ENCODE assay signal across 18 cellular contexts in the genomic region with DNA sequence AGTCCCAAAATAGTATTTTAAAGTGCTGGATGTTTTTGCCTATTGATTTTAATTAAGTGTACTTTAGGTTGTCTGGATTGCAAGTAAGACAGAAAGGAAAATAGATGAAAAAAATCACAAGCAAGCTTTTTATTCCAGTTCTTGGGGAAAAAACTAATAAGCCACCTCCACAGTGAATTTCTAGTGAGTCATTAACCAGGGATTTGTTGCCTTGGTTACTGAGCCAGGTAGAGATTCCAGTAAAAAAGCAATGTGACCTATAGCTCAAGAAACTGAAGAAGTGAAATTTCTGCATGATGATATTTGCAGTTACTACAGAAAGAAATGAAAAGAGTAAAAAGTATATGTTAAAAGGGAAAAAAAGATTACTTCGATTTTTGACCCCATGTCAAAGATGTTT.
DNase-seq lines count a peak whose midpoint lies in the region; ATAC-seq and TF ChIP-seq lines count a peak whose summit lies in the region.
"Had no signal": no experiment of that assay in that cellular context is flagged by ENCODE, and none has a peak within 500 bp of the region (broad histone marks: within the 10 kb centered on the region; RNA-seq: fewer than 3 reads in every experiment).

No MANE protein-coding gene starts in this region.

- no peaks in the 10 kb centered on the region for H3K9me3 Mint-ChIP-seq in mesothelial cell of epicardium
- H3K9me3 Mint-ChIP-seq in stimulated activated effector memory CD8-positive, alpha-beta T cell treated with anti-CD3 and anti-CD28 coated beads, Interleukin-12 subunit alpha, Interleukin-12 subunit beta, amount 100 ng/mL, for 72 hours = no peaks in the 10 kb centered on the region
- H3K9me3 Mint-ChIP-seq: dendritic cell treated with granulocyte-macrophage colony-stimulating factor and Interleukin-4, amounts not matched to agents 40 ng/mL and 50 ng/mL, for 4 days; naive B cell had no signal

- no peaks in the 10 kb centered on the region for H3K79me2 ChIP-seq in PC-3 (ENCODE audit: low read length)

- no peaks in the 10 kb centered on the region for H3K27me3 ChIP-seq in PC-3 (ENCODE audit: low read length)
- H3K27me3 ChIP-seq in endocrine pancreas (ENCODE audit: control insufficient read depth, insufficient read depth, low read length) = no peaks in the 10 kb centered on the region
- H3K27me3 ChIP-seq: esophagus squamous epithelium had no signal

- no peaks in the 10 kb centered on the region for H3K27me3 Mint-ChIP-seq in mesothelial cell of epicardium (ENCODE audit: low read depth)

- H3K4me3 Mint-ChIP-seq in mesothelial cell of epicardium = no peak overlapping the region
- H3K4me3 Mint-ChIP-seq in stimulated activated effector memory CD8-positive, alpha-beta T cell treated with anti-CD3 and anti-CD28 coated beads, Interleukin-12 subunit alpha, Interleukin-12 subunit beta, amount 100 ng/mL, for 72 hours = no peak overlapping the region
- H3K4me3 Mint-ChIP-seq: dendritic cell treated with granulocyte-macrophage colony-stimulating factor and Interleukin-4, amounts not matched to agents 40 ng/mL and 50 ng/mL, for 4 days had no signal

- peak overlapping the region; percentile 38; the same call in 1 of the 2 replicates for H3K4me3 ChIP-seq in PC-3 (ENCODE audit: low read length)
- peak overlapping the region; percentile 17 for H3K4me3 ChIP-seq in endocrine pancreas (ENCODE audit: control insufficient read depth, insufficient read depth, low read length)
- H3K4me3 ChIP-seq: esophagus squamous epithelium, left ventricle myocardium inferior, prostate gland had no signal

- ATAC-seq in PC-3 (peak; percentile 68), GM19351 (IDR thresholded peaks at IDR 0.05; ENCODE audit: unreplicated experiment) (no peak)
- ATAC-seq in stimulated activated effector memory CD8-positive, alpha-beta T cell treated with anti-CD3 and anti-CD28 coated beads, Interleukin-12 subunit alpha, Interleukin-12 subunit beta, amount 100 ng/mL, for 72 hours = no peak

- peaks cover 11% of the 10 kb centered on the region for H3F3A ChIP-seq in PC-3 (ENCODE audit: low read length, unreplicated experiment)

- no peaks in the 10 kb centered on the region for H3K36me3 Mint-ChIP-seq in mesothelial cell of epicardium
- H3K36me3 Mint-ChIP-seq in stimulated activated effector memory CD8-positive, alpha-beta T cell treated with anti-CD3 and anti-CD28 coated beads, Interleukin-12 subunit alpha, Interleukin-12 subunit beta, amount 100 ng/mL, for 72 hours = no peaks in the 10 kb centered on the region
- H3K36me3 Mint-ChIP-seq: naive B cell had no signal

- H3K4me1 ChIP-seq in PC-3 (ENCODE audit: insufficient read depth, low read length) (peaks cover 40% of the 10 kb centered on the region), endocrine pancreas (ENCODE audit: control insufficient read depth, insufficient read depth, low read length) (peaks cover 9% of the 10 kb centered on the region)
- H3K4me1 ChIP-seq: left ventricle myocardium inferior, prostate gland had no signal

- H3K4me1 Mint-ChIP-seq in mesothelial cell of epicardium = peaks cover 20% of the 10 kb centered on the region
- H3K4me1 Mint-ChIP-seq in stimulated activated effector memory CD8-positive, alpha-beta T cell treated with anti-CD3 and anti-CD28 coated beads, Interleukin-12 subunit alpha, Interleukin-12 subunit beta, amount 100 ng/mL, for 72 hours = no peaks in the 10 kb centered on the region
- H3K4me1 Mint-ChIP-seq: naive B cell had no signal

- H2AFZ ChIP-seq in PC-3 (ENCODE audit: low read length) = no peak overlapping the region

- peak overlapping the region; percentile 64 for H3K27ac Mint-ChIP-seq in mesothelial cell of epicardium
- H3K27ac Mint-ChIP-seq in stimulated activated effector memory CD8-positive, alpha-beta T cell treated with anti-CD3 and anti-CD28 coated beads, Interleukin-12 subunit alpha, Interleukin-12 subunit beta, amount 100 ng/mL, for 72 hours = no peak overlapping the region
- H3K27ac Mint-ChIP-seq: dendritic cell treated with granulocyte-macrophage colony-stimulating factor and Interleukin-4, amounts not matched to agents 40 ng/mL and 50 ng/mL, for 4 days; naive B cell had no signal

- peak overlapping the region; percentile 78 for H3K4me2 ChIP-seq in PC-3 (ENCODE audit: low read length)

- intact Hi-C loops in PC-3 (cut with micrococcal nuclease) = loop anchor here (1.0 to 5.0 kb wide), 3 partner anchors 105 to 132 kb away; no protein-coding TSS in a partner anchor

- H3K9me3 ChIP-seq in PC-3 (ENCODE audit: low read length) (no peaks in the 10 kb centered on the region), endocrine pancreas (ENCODE audit: control insufficient read depth, low read length) (no peaks in the 10 kb centered on the region)
- H3K9me3 ChIP-seq: esophagus squamous epithelium, left ventricle myocardium inferior, prostate gland had no signal

- POLR2A ChIA-PET in PC-3 (lab: Charles Lee; ENCODE audit: unreplicated experiment) = interaction anchor here (0.6 kb wide), 2 partner anchors 85 to 164 kb away, joined by 3 to 5 read pairs; no protein-coding TSS in a partner anchor

- H3K9ac ChIP-seq in PC-3 (ENCODE audit: low read length) = peak overlapping the region; percentile 48
- H3K9ac ChIP-seq in endocrine pancreas (ENCODE audit: control insufficient read depth, insufficient read depth, low read length) = no peak overlapping the region

- H3K36me3 ChIP-seq in PC-3 (ENCODE audit: low read depth, low read length) = no peaks in the 10 kb centered on the region
- no peaks in the 10 kb centered on the region for H3K36me3 ChIP-seq in endocrine pancreas (ENCODE audit: control insufficient read depth, insufficient read depth, low read length)
- H3K36me3 ChIP-seq: esophagus squamous epithelium, left ventricle myocardium inferior, prostate gland had no signal

- TF ChIP-seq CTCF in PC-3 (conservative IDR thresholded peaks at IDR 0.05; ENCODE audit: low read depth, low read length) (no peak), mesothelial cell of epicardium (IDR thresholded peaks at IDR 0.05; ENCODE audit: unreplicated experiment) (no peak)

- BruUV-seq in PC-3 (replicated peaks; lab: Mats Ljungman, UMichigan) = no TSS peak

- H3K9me2 ChIP-seq in PC-3 (replicated peaks; ENCODE audit: low read length) = no peaks in the 10 kb centered on the region

- peak overlapping the region; percentile 91 for H3K27ac ChIP-seq in PC-3 (ENCODE audit: low read length)
- H3K27ac ChIP-seq: esophagus squamous epithelium, left ventricle myocardium inferior, prostate gland had no signal

- H4K20me1 ChIP-seq in PC-3 (ENCODE audit: low read length) = no peaks in the 10 kb centered on the region

- DNase-seq in ELR (ENCODE audit: low read depth) (peak; percentile 58), PC-3 (peak; percentile 83), mesothelial cell of epicardium (ENCODE audit: low spot score in 2 of 2, unreplicated experiment in 2 of 2) (no peak), NCI-H2107 treated with DMSO at 0.1 percent for 48 hours (lab: John Stamatoyannopoulos, UW; ENCODE audit: unreplicated experiment) (no peak), NCI-H2029 treated with DMSO at 0.1 percent for 48 hours (lab: John Stamatoyannopoulos, UW) (no peak)
- DNase-seq in stimulated activated effector memory CD8-positive, alpha-beta T cell treated with anti-CD3 and anti-CD28 coated beads, Interleukin-12 subunit alpha, Interleukin-12 subunit beta, amount 100 ng/mL, for 72 hours (ENCODE audit: low spot score in 2 of 2) = no peak
- DNase-seq: activated gamma-delta T cell; aorta; esophagus squamous epithelium; left ventricle myocardium inferior; naive B cell; NCI-H2081; SHP77; stimulated activated CD4-positive, alpha-beta T cell treated with anti-CD3 and anti-CD28 coated beads, Interleukin-15, amount 100 ng/mL, for 24 hours had no signal

- CTCF ChIA-PET in PC-3 (lab: Charles Lee) = interaction anchor here (0.6 kb wide), 1 partner anchor 112 kb away, joined by 3 read pairs; no protein-coding TSS in a partner anchor

Comparison
In these comparisons a context has a peak if more than half of its experiments do, and no peak if none do; other contexts are left out.
1. DNase-seq: peak in ELR (single experiment) and PC-3 (single experiment); none in mesothelial cell of epicardium (0 of 2), stimulated activated effector memory CD8-positive, alpha-beta T cell treated with anti-CD3 and anti-CD28 coated beads, Interleukin-12 subunit alpha, Interleukin-12 subunit beta, amount 100 ng/mL, for 72 hours (0 of 2), NCI-H2107 treated with DMSO at 0.1 percent for 48 hours (single experiment) and NCI-H2029 treated with DMSO at 0.1 percent for 48 hours (single experiment).